Comparison of ENCODE assay signal across 1 cellular context in genomic region chr19:8515317-8515716, GRCh38.
A peak's percentile ranks its signal among the peaks of the same experiment; 100 is the strongest.
TF ChIP-seq lines count a peak whose summit lies in the region.

No MANE protein-coding gene starts in this region.

TF ChIP-seq in HEK293, 187 proteins besides CTCF, POLR2A, EP300 and RAD21 (continued from another document):
- TF ChIP-seq, protein P1, sequence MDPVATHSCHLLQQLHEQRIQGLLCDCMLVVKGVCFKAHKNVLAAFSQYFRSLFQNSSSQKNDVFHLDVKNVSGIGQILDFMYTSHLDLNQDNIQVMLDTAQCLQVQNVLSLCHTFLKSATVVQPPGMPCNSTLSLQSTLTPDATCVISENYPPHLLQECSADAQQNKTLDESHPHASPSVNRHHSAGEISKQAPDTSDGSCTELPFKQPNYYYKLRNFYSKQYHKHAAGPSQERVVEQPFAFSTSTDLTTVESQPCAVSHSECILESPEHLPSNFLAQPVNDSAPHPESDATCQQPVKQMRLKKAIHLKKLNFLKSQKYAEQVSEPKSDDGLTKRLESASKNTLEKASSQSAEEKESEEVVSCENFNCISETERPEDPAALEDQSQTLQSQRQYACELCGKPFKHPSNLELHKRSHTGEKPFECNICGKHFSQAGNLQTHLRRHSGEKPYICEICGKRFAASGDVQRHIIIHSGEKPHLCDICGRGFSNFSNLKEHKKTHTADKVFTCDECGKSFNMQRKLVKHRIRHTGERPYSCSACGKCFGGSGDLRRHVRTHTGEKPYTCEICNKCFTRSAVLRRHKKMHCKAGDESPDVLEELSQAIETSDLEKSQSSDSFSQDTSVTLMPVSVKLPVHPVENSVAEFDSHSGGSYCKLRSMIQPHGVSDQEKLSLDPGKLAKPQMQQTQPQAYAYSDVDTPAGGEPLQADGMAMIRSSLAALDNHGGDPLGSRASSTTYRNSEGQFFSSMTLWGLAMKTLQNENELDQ (tag by site-specific recombination; IDR thresholded peaks at IDR 0.05; ENCODE audit: low read depth) = no peak
- TF ChIP-seq KLF16 (tag by site-specific recombination; IDR thresholded peaks at IDR 0.05) (no peak), MZF1 (tag by site-specific recombination; IDR thresholded peaks at IDR 0.05; ENCODE audit: borderline replicate concordance) (no peak), ZNF148 (tag by site-specific recombination; IDR thresholded peaks at IDR 0.05; ENCODE audit: borderline replicate concordance) (no peak), ZNF677 (tag by site-specific recombination; IDR thresholded peaks at IDR 0.05) (no peak), ZSCAN16 (tag by site-specific recombination; IDR thresholded peaks at IDR 0.05) (no peak), KLF9 (tag by site-specific recombination; IDR thresholded peaks at IDR 0.05; ENCODE audit: low read depth) (no peak), GLIS2 (tag by site-specific recombination; IDR thresholded peaks at IDR 0.05) (no peak), OVOL3 (tag by site-specific recombination; IDR thresholded peaks at IDR 0.05) (no peak), ZNF10 (tag by site-specific recombination; IDR thresholded peaks at IDR 0.05) (peak; percentile 87; the same call in 1 of the 2 replicates), ZNF777 (tag by site-specific recombination; IDR thresholded peaks at IDR 0.05; ENCODE audit: borderline replicate concordance) (no peak), INSM2 (tag by site-specific recombination; IDR thresholded peaks at IDR 0.05) (no peak)
TF ChIP-seq in HEK293: peak in this region for 3.
